1 cellular context compared by ENCODE assay signal in genomic region chr10:133229265-133230022, GRCh38.
A peak's percentile ranks its signal among the peaks of the same experiment; 100 is the strongest.
TF ChIP-seq lines count a peak whose summit lies in the region.

No MANE protein-coding gene starts in this region.

TF ChIP-seq in WTC11, 78 proteins besides CTCF, POLR2A, EP300 and RAD21 (continued from another document):
- TF ChIP-seq HMGXB4 (CRISPR knock-in tag; IDR thresholded peaks at IDR 0.05) (0 out of 2 replicates have a peak, but pooled peaks have one; percentile 33), FOXK1 (CRISPR knock-in tag; IDR thresholded peaks at IDR 0.05) (no peak), MAX (CRISPR knock-in tag; IDR thresholded peaks at IDR 0.05) (peak; percentile 74; the same call in 1 of the 2 replicates), FOXP1 (CRISPR knock-in tag; IDR thresholded peaks at IDR 0.05; ENCODE audit: borderline replicate concordance) (peak; percentile 81; the same call in 1 of the 2 replicates), CREM (CRISPR knock-in tag; IDR thresholded peaks at IDR 0.05) (no peak), E2F5 (CRISPR knock-in tag; IDR thresholded peaks at IDR 0.05) (peak; percentile 14; the same call in 1 of the 2 replicates), ZNF532 (CRISPR knock-in tag; IDR thresholded peaks at IDR 0.05; ENCODE audit: borderline replicate concordance) (no peak), RELA (CRISPR knock-in tag; IDR thresholded peaks at IDR 0.05; ENCODE audit: borderline replicate concordance) (no peak), NFE2L1 (CRISPR knock-in tag; IDR thresholded peaks at IDR 0.05) (peak; percentile 84), TEAD1 (CRISPR knock-in tag; IDR thresholded peaks at IDR 0.05) (peak; percentile 21; the same call in 1 of the 2 replicates), ETV6 (CRISPR knock-in tag; IDR thresholded peaks at IDR 0.05) (0 out of 2 replicates have a peak, but pooled peaks have one; percentile 38), FOXP4 (CRISPR knock-in tag; IDR thresholded peaks at IDR 0.05) (0 out of 2 replicates have a peak, but pooled peaks have one; percentile 7), ATF2 (CRISPR knock-in tag; IDR thresholded peaks at IDR 0.05; ENCODE audit: borderline replicate concordance, low read depth) (peak; percentile 18; the same call in 1 of the 2 replicates), MYBL2 (CRISPR knock-in tag; IDR thresholded peaks at IDR 0.05) (peak; percentile 68; the same call in 1 of the 2 replicates), PRDM15 (CRISPR knock-in tag; IDR thresholded peaks at IDR 0.05) (no peak), SP1 (CRISPR knock-in tag; conservative IDR thresholded peaks at IDR 0.05) (0 out of 2 replicates have a peak, but pooled peaks have one; percentile 26), E2F4 (CRISPR knock-in tag; IDR thresholded peaks at IDR 0.05; ENCODE audit: borderline replicate concordance, low read depth) (no peak)
TF ChIP-seq in WTC11: peak in this region for 13.
